ENCODE assay signal across 16 cellular contexts in genomic region chr2:24816884-24817283, GRCh38. TPM values are rescaled to one million over a fixed set of nuclear protein-coding genes. Genes with fewer than 3 reads are reported as not detected.
DNase-seq lines count a peak whose midpoint lies in the region; ATAC-seq and TF ChIP-seq lines count a peak whose summit lies in the region.
"Had no signal": no experiment of that assay in that cellular context is flagged by ENCODE, and none has a peak within 500 bp of the region (broad histone marks: within the 10 kb centered on the region; RNA-seq: fewer than 3 reads in every experiment).

No MANE protein-coding gene starts in this region.

- POLR2A ChIA-PET in AG04449 (lab: Yijun Ruan, JAX), result no interaction called here

- peaks cover 40% of the 10 kb centered on the region for H3K79me2 ChIP-seq in GM23248 (ENCODE audit: insufficient read depth)

- in situ Hi-C loops in GM23248 (cut with MboI), result no loop called here
- in situ Hi-C loops in astrocyte of the cerebellum (cut with HindIII; ENCODE audit: low sequenced_read_pairs), result loop anchor here (25.0 kb wide), 1 partner anchor 405 kb away; no protein-coding TSS in a partner anchor
- in situ Hi-C loops in HAP-1 (cut with MboI; ENCODE audit: low sequenced_read_pairs), result no loop called here

- H3K27me3 ChIP-seq in GM23248 (replicated peaks; ENCODE audit: insufficient read depth), result no peaks in the 10 kb centered on the region
- H3K27me3 ChIP-seq in HAP-1 (ENCODE audit: low read depth), result no peaks in the 10 kb centered on the region

- no peaks in the 10 kb centered on the region for H3K9me2 ChIP-seq in GM23248 (ENCODE audit: insufficient read depth)

- WGBS in GM23248 (ENCODE audit: low coverage in 1 of 2, low lambda C conversion rate in 2 of 2, missing lambda C conversion rate in 2 of 2), 2 experiments, result 30 to 34% methylated on average over 4 of the region's 4 CpGs

- no peak for ATAC-seq in HG03108 (IDR thresholded peaks at IDR 0.05; ENCODE audit: unreplicated experiment)
- ATAC-seq: lower lobe of right lung had no signal

- no peak overlapping the region for H3K9ac ChIP-seq in GM23248

- H3K27ac ChIP-seq in GM23248, result peak overlapping the region; percentile 42
- H3K27ac ChIP-seq: lower lobe of right lung had no signal

- H3K4me3 ChIP-seq in AG04449 (ENCODE audit: low read depth, low read length) (no peak overlapping the region), GM23248 (no peak overlapping the region), astrocyte of the cerebellum (ENCODE audit: low read depth, low read length) (no peak overlapping the region), HAP-1 (no peak overlapping the region)
- H3K4me3 ChIP-seq: lower lobe of right lung had no signal

- no peaks in the 10 kb centered on the region for H3F3A ChIP-seq in GM23248 (ENCODE audit: insufficient read depth)

- peak overlapping the region; percentile 38 for H3K4me2 ChIP-seq in GM23248 (ENCODE audit: unreplicated experiment)

- H3K9me3 ChIP-seq in GM23248 (ENCODE audit: low read depth), result no peaks in the 10 kb centered on the region
- H3K9me3 ChIP-seq in HAP-1, result no peaks in the 10 kb centered on the region
- H3K9me3 ChIP-seq: lower lobe of right lung had no signal

- TF ChIP-seq CTCF in AG04449 (IDR thresholded peaks at IDR 0.05; ENCODE audit: insufficient read depth, low read length, missing control alignments) (no peak), astrocyte of the cerebellum (IDR thresholded peaks at IDR 0.05; ENCODE audit: low read depth, low read length, missing control alignments) (no peak)

- H4K20me1 ChIP-seq in GM23248 (ENCODE audit: insufficient read depth), result no peaks in the 10 kb centered on the region

- 0 out of 2 replicates have a peak overlapping the region, but pooled peaks have one; percentile 46 for H2AFZ ChIP-seq in GM23248

- H3K4me1 ChIP-seq in GM23248 (ENCODE audit: insufficient read depth), result peaks cover 13% of the 10 kb centered on the region
- peaks cover 7% of the 10 kb centered on the region for H3K4me1 ChIP-seq in HAP-1
- H3K4me1 ChIP-seq: lower lobe of right lung had no signal

- DNase-seq in AG04449 (ENCODE audit: low read depth, low spot score) (peak; percentile 67), GM23248 (peak; percentile 93), astrocyte of the cerebellum (ENCODE audit: low read depth) (peak; percentile 60), kidney tubule cell (ENCODE audit: low spot score) (peak; percentile 25), HAP-1 (ENCODE audit: low spot score in 2 of 2) (no peak), T-helper 2 cell (no peak)
- no peak for DNase-seq in activated naive CD4-positive, alpha-beta T cell treated with Interleukin-2 at 50 U/mL for 16 hours
- DNase-seq: activated CD4-positive, CD25-positive, alpha-beta regulatory T cell; CD4-positive, alpha-beta T cell; central memory CD4-positive, alpha-beta T cell; glutamatergic neuron; lower lobe of right lung; NCI-H510A treated with DMSO at 0.1 percent for 48 hours; right cardiac atrium; SHP77 had no signal

- no peaks in the 10 kb centered on the region for H3K36me3 ChIP-seq in GM23248 (ENCODE audit: low read depth)
- H3K36me3 ChIP-seq in HAP-1 (replicated peaks), result peaks cover 82% of the 10 kb centered on the region

- CTCF ChIA-PET in AG04449 (lab: Yijun Ruan, JAX), result interaction anchor here (1.1 to 3.4 kb wide), 3 partner anchors 11 to 406 kb away, joined by 4 to 44 read pairs (median 9); partner anchors contain the start of genes CENPO and PTRHD1

RNA-seq across cellular contexts. Expression of gene CENPO, which starts 23.7 kb away (rescaled TPM):
- 13.2 and 22.1 TPM in 2 replicates for total RNA-seq in GM23248 (2014; rRNA removed; shearing (Covaris generic))
- 12.8 and 13.3 TPM in 2 replicates for polyA plus RNA-seq in GM23248 (2016; fragmentation: Nextera tagmentation; extraction: Ambion mirVana)

RNA-seq across cellular contexts. Expression of gene PTRHD1, which starts 23.7 kb away (rescaled TPM):
- 13.3 and 27.5 TPM in 2 replicates for total RNA-seq in GM23248 (2014; rRNA removed; shearing (Covaris generic))
- 44.8 and 46.2 TPM in 2 replicates for polyA plus RNA-seq in GM23248 (2016; fragmentation: Nextera tagmentation; extraction: Ambion mirVana)

Comparison
In these comparisons a context has a peak if more than half of its experiments do, and no peak if none do; other contexts are left out.
1. DNase-seq: peak in AG04449 (single experiment), GM23248 (single experiment), astrocyte of the cerebellum (single experiment) and kidney tubule cell (single experiment); none in HAP-1 (0 of 2), T-helper 2 cell (0 of 5) and activated naive CD4-positive, alpha-beta T cell treated with Interleukin-2 at 50 U/mL for 16 hours (single experiment).